ENCODE assay signal across 2 cellular contexts in genomic region chr1:21095918-21096426, GRCh38.
A peak's percentile ranks its signal among the peaks of the same experiment; 100 is the strongest.
TF ChIP-seq lines count a peak whose summit lies in the region.

No MANE protein-coding gene starts in this region.

TF ChIP-seq in IMR-90, 13 proteins besides CTCF, POLR2A, EP300 and RAD21:
- TF ChIP-seq ELK1 (IDR thresholded peaks at IDR 0.05; ENCODE audit: borderline replicate concordance, low read depth, low read length): no peak
- TF ChIP-seq MAFK (IDR thresholded peaks at IDR 0.05; ENCODE audit: low read depth, low read length): peak; percentile 26; the same call in 1 of the 2 replicates
- TF ChIP-seq MAZ (IDR thresholded peaks at IDR 0.05; ENCODE audit: borderline replicate concordance, low read depth, low read length): no peak
TF ChIP-seq in IMR-90: peak in this region for 1.

TF ChIP-seq in endothelial cell of umbilical vein, 7 proteins besides CTCF, POLR2A, EP300 and RAD21:
- TF ChIP-seq MAX (IDR thresholded peaks at IDR 0.05; ENCODE audit: insufficient read depth, insufficient read length) (no peak), JUN (IDR thresholded peaks at IDR 0.05; ENCODE audit: borderline replicate concordance, insufficient read depth, insufficient read length, low read depth) (peak; percentile 7), MYC (IDR thresholded peaks at IDR 0.05; ENCODE audit: low read depth, low read length) (no peak)
